ENCODE assay signal across 19 cellular contexts in the genomic region with DNA sequence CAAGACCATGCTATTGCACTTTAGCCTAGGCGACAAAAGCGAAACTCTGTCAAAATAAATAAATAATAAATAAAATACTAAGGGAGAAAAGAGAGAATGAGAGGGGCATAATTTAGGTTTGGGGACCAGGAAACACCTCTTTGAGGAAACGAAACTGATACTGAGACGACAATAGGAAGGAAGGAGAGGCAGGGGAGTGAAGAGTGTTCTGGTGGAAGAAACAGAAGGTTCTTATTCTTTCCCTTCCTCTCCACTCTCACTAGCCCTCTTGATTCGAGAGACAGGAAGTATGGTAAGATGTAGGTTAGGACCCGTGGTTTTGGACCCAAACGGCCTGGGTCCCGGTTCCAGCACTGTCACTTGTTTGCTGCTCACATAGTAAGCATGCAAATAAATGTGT.
"Had no signal": no experiment of that assay in that cellular context is flagged by ENCODE, and none has a peak within 500 bp of the region (broad histone marks: within the 10 kb centered on the region; RNA-seq: fewer than 3 reads in every experiment).

No MANE protein-coding gene starts in this region.

- H3K27ac Mint-ChIP-seq: activated naive CD4-positive, alpha-beta T cell treated with anti-CD3 and anti-CD28 coated beads, Interleukin-2, amount 50 U/mL, for 72 hours; naive thymus-derived CD4-positive, alpha-beta T cell had no signal

- H3K4me3 ChIP-seq: body of pancreas, colonic mucosa, right atrium auricular region, skin epidermis, transverse colon had no signal

- H3K27ac ChIP-seq: body of pancreas, colonic mucosa, right atrium auricular region, skin epidermis, transverse colon had no signal

- H3K36me3 ChIP-seq: colonic mucosa, right atrium auricular region, transverse colon had no signal

- H3K4me1 ChIP-seq: colonic mucosa had no signal

- H3K9me3 Mint-ChIP-seq: activated naive CD4-positive, alpha-beta T cell treated with anti-CD3 and anti-CD28 coated beads, Interleukin-2, amount 50 U/mL, for 72 hours had no signal

- ATAC-seq: activated CD4-positive, CD25-positive, alpha-beta regulatory T cell treated with anti-CD3 and anti-CD28 coated beads, Interleukin-2, amount 50 U/mL, for 24 hours; activated naive CD4-positive, alpha-beta T cell treated with anti-CD3 and anti-CD28 coated beads, Interleukin-2, amount 50 U/mL, for 72 hours; body of pancreas; left lobe of liver; naive thymus-derived CD4-positive, alpha-beta T cell had no signal

- DNase-seq: activated effector memory CD4-positive, alpha-beta T cell treated with anti-CD3 and anti-CD28 coated beads, Interleukin-2, amount 50 U/mL, for 16 hours; activated T-cell treated with anti-CD3 and anti-CD28 coated beads, Interleukin-2, amount 50 U/mL, for 48 hours; amygdala; body of pancreas; caudate nucleus; colonic mucosa; hippocampal formation; mammary epithelial cell; naive thymus-derived CD4-positive, alpha-beta T cell; stimulated activated CD4-positive, alpha-beta T cell treated with anti-CD3 and anti-CD28 coated beads, Interleukin-15, amount 100 ng/mL, for 24 hours; stimulated activated CD4-positive, alpha-beta T cell treated with anti-CD3 and anti-CD28 coated beads, Interleukin-4, amount 100 ng/mL, for 1 hour; stimulated activated naive CD4-positive, alpha-beta T cell treated with Interleukin-2 at 50 U/mL for 16 hours; substantia nigra; transverse colon had no signal

- H3K9me3 ChIP-seq: body of pancreas, colonic mucosa, right atrium auricular region, transverse colon had no signal
